In the genomic region with DNA sequence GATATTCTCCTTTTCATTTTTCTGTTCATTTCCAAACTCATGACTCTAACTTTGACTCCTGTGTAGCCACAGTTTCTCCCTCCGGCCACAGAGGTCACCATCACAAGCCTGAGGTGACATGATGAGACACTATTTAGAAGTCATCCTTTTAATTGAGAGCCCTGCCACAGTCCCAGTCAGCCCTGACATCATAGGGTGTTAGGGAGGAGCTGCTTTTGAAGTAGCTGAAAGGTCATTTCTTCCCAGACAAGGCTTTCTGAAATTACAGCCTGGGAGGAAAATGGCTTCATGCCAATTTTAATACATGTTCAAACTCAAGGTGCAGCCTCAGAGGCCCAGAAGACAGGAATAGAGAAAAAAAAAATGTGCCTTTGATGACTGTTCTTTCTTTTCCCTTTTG, we compare ENCODE assay signal across 15 cellular contexts.
DNase-seq lines count a peak whose midpoint lies in the region; TF ChIP-seq lines count a peak whose summit lies in the region.
"Had no signal": no experiment of that assay in that cellular context is flagged by ENCODE, and none has a peak within 500 bp of the region (broad histone marks: within the 10 kb centered on the region; RNA-seq: fewer than 3 reads in every experiment).

No MANE protein-coding gene starts in this region.

- no peak for TF ChIP-seq POLR2A in erythroblast (IDR thresholded peaks at IDR 0.05; ENCODE audit: low read length)

- no TSS peak for BruUV-seq in A673 (replicated peaks; lab: Mats Ljungman, UMichigan)

- peaks cover 4% of the 10 kb centered on the region for H3K4me1 ChIP-seq in A673 (ENCODE audit: insufficient read depth, low read length, poor library complexity, severe bottlenecking)
- H3K4me1 ChIP-seq: BLaER1 treated with 17β-estradiol and CSF1 and Interleukin-3, amounts not matched to agents 10 nM and 100 nM; right lobe of liver; stomach had no signal

- H3K4me3 ChIP-seq in A673 (ENCODE audit: low read depth, low read length, poor library complexity, severe bottlenecking): no peak overlapping the region
- H3K4me3 ChIP-seq: BLaER1 treated with 17β-estradiol and CSF1 and Interleukin-3, amounts not matched to agents 10 nM and 100 nM; right lobe of liver; stomach had no signal

- POLR2A ChIA-PET in A673 (lab: Charles Lee; ENCODE audit: low non-redundant PET): no interaction called here

- no peak overlapping the region for H3K27ac ChIP-seq in A673 (ENCODE audit: low read depth, low read length, poor library complexity, severe bottlenecking)
- H3K27ac ChIP-seq: BLaER1 treated with 17β-estradiol and CSF1 and Interleukin-3, amounts not matched to agents 10 nM and 100 nM; KMS-11; right lobe of liver; stomach had no signal

- peak; percentile 23 for DNase-seq in A673 (ENCODE audit: low spot score)
- DNase-seq in ELR (ENCODE audit: low read depth): peak; percentile 11
- DNase-seq in SK-N-DZ (ENCODE audit: low spot score): peak; percentile 39
- peak; percentile 72 for DNase-seq in left kidney (ENCODE audit: low read depth, low spot score)
- no peak for DNase-seq in medulla oblongata (ENCODE audit: extremely low spot score)
- no peak for DNase-seq in OCI-M1 (lab: John Stamatoyannopoulos, UW)
- DNase-seq in erythroblast (lab: John Stamatoyannopoulos, UW): no peak
- no peak for DNase-seq in GM20000 (ENCODE audit: low spot score)
- DNase-seq: effector memory CD4-positive, alpha-beta T cell; naive thymus-derived CD8-positive, alpha-beta T cell; NCI-H2107; right lobe of liver; stomach had no signal

- CTCF ChIA-PET in A673 (lab: Charles Lee): no interaction called here

- intact Hi-C loops in A673 (cut with micrococcal nuclease; ENCODE audit: unreplicated experiment): no loop called here

- H3K27me3 ChIP-seq in A673 (replicated peaks; ENCODE audit: insufficient read depth, low read depth, low read length, poor library complexity): no peaks in the 10 kb centered on the region
- H3K27me3 ChIP-seq: BLaER1 treated with 17β-estradiol and CSF1 and Interleukin-3, amounts not matched to agents 10 nM and 100 nM; right lobe of liver; stomach had no signal

- H3K9me3 ChIP-seq in A673 (ENCODE audit: low read depth, low read length, poor library complexity, severe bottlenecking): no peaks in the 10 kb centered on the region
- H3K9me3 ChIP-seq: BLaER1 treated with 17β-estradiol and CSF1 and Interleukin-3, amounts not matched to agents 10 nM and 100 nM; right lobe of liver had no signal

- no peaks in the 10 kb centered on the region for H3K36me3 ChIP-seq in A673 (ENCODE audit: insufficient read depth, low read length, poor library complexity, severe bottlenecking)
- H3K36me3 ChIP-seq: BLaER1 treated with 17β-estradiol and CSF1 and Interleukin-3, amounts not matched to agents 10 nM and 100 nM; right lobe of liver; stomach had no signal

- TF ChIP-seq CTCF in A673 (conservative IDR thresholded peaks at IDR 0.05; ENCODE audit: low read depth, low read length) (no peak), GM20000 (IDR thresholded peaks at IDR 0.05; ENCODE audit: extremely low read depth, missing control alignments) (no peak)

Comparison
In these comparisons a context has a peak if more than half of its experiments do, and no peak if none do; other contexts are left out.
1. DNase-seq: peak in A673 (single experiment), ELR (single experiment), SK-N-DZ (single experiment) and left kidney (single experiment); none in medulla oblongata (single experiment), OCI-M1 (single experiment), erythroblast (0 of 2) and GM20000 (single experiment).